Comparison of ENCODE assay signal across 9 cellular contexts in genomic region chr12:57894577-57895292, GRCh38. TPM values are rescaled to one million over a fixed set of nuclear protein-coding genes. Genes with fewer than 3 reads are reported as not detected.
A peak's percentile ranks its signal among the peaks of the same experiment; 100 is the strongest.
DNase-seq lines count a peak whose midpoint lies in the region; ATAC-seq, FAIRE-seq and TF ChIP-seq lines count a peak whose summit lies in the region.
"Had no signal": no experiment of that assay in that cellular context is flagged by ENCODE, and none has a peak within 500 bp of the region (broad histone marks: within the 10 kb centered on the region; RNA-seq: fewer than 3 reads in every experiment).

No MANE protein-coding gene starts in this region.

- no TSS peak for BruUV-seq in PC-3 (replicated peaks; lab: Mats Ljungman, UMichigan)

- H3K27ac Mint-ChIP-seq in activated CD4-positive, alpha-beta T cell treated with anti-CD3 and anti-CD28 coated beads for 36 hours: peak overlapping the region; percentile 43
- H3K27ac Mint-ChIP-seq in T-cell: peak overlapping the region; percentile 84 to 93

- ATAC-seq in activated CD4-positive, alpha-beta T cell treated with anti-CD3 and anti-CD28 coated beads for 36 hours: no peak
- ATAC-seq in T-cell (replicated peaks in 1 of 4) (no peak), left lung (no peak), GM18861 (IDR thresholded peaks at IDR 0.05; ENCODE audit: unreplicated experiment) (no peak), PC-3 (no peak)

- peaks cover 88 to 96% of the 10 kb centered on the region in 2 donors for H3K4me1 ChIP-seq in left lung
- H3K4me1 ChIP-seq in thyroid gland: peaks cover 56 to 90% of the 10 kb centered on the region in 2 donors
- H3K4me1 ChIP-seq in PC-3 (ENCODE audit: insufficient read depth, low read length): peaks cover 42% of the 10 kb centered on the region

- H2AFZ ChIP-seq in PC-3 (ENCODE audit: low read length): no peak overlapping the region

- H3K27me3 ChIP-seq in left lung (peaks cover 0 to 11% of the 10 kb centered on the region in 2 donors), thyroid gland (no peaks in the 10 kb centered on the region), PC-3 (ENCODE audit: low read length) (no peaks in the 10 kb centered on the region)

- intact Hi-C loops in activated CD4-positive, alpha-beta T cell treated with anti-CD3 and anti-CD28 coated beads for 36 hours (cut with DNase I, micrococcal nuclease): no loop called here
- intact Hi-C loops in left lung (cut with DNase I) (loop anchor here (5.0 to 10.0 kb wide), 2 partner anchors 62 to 70 kb away; no protein-coding TSS in a partner anchor), thyroid gland (cut with DNase I) (loop anchor here (5.0 kb wide), 2 partner anchors 42 to 112 kb away; partner anchors contain the start of gene TSFM), PC-3 (cut with micrococcal nuclease) (no loop called here)

- CTCF ChIA-PET in activated CD4-positive, alpha-beta T cell treated with anti-CD3 and anti-CD28 coated beads for 36 hours (lab: Charles Lee): interaction anchor here (0.9 to 4.2 kb wide), 10 partner anchors 8 to 138 kb away, joined by 3 to 27 read pairs (median 10); partner anchors contain the start of gene TSFM
- CTCF ChIA-PET in T-cell (lab: Charles Lee) (interaction anchor here (0.5 to 1.7 kb wide), 8 partner anchors 11 to 150 kb away, joined by 3 to 6 read pairs (median 5); partner anchors contain the start of genes TSFM (in 1 of the 2) and TSPAN31 (in 1 of the 2)), PC-3 (lab: Charles Lee) (no interaction called here)

- DNase-seq in activated CD4-positive, alpha-beta T cell treated with anti-CD3 and anti-CD28 coated beads for 36 hours: no peak
- DNase-seq in activated CD4-positive, alpha-beta T cell treated with anti-CD3 and anti-CD28 coated beads, Interleukin-2, amount 50 U/mL, for 48 hours: no peak
- DNase-seq in T-cell (peak in 1 of 34 experiments; percentile 17), left lung (no peak), thyroid gland (no peak), PC-3 (no peak), GM19239 (ENCODE audit: insufficient read length, low spot score) (no peak)

- H3K4me1 Mint-ChIP-seq in activated CD4-positive, alpha-beta T cell treated with anti-CD3 and anti-CD28 coated beads for 36 hours: peaks cover 50% of the 10 kb centered on the region
- H3K4me1 Mint-ChIP-seq in T-cell: peaks cover 55 to 63% (median 58%) of the 10 kb centered on the region in 3 donors

- H3K9me3 ChIP-seq in left lung (no peaks in the 10 kb centered on the region), thyroid gland (no peaks in the 10 kb centered on the region), PC-3 (ENCODE audit: low read length) (no peaks in the 10 kb centered on the region)
- H3K9me3 ChIP-seq: BLaER1 had no signal

- no peaks in the 10 kb centered on the region for H3K9me3 Mint-ChIP-seq in activated CD4-positive, alpha-beta T cell treated with anti-CD3 and anti-CD28 coated beads for 36 hours (ENCODE audit: low read depth)
- H3K9me3 Mint-ChIP-seq in T-cell: no peaks in the 10 kb centered on the region

- no peaks in the 10 kb centered on the region for H3K79me2 ChIP-seq in PC-3 (ENCODE audit: low read length)

- WGBS in thyroid gland, 2 donors: 80 to 89% methylated on average over 5 of the region's 5 CpGs

- H3K36me3 Mint-ChIP-seq in activated CD4-positive, alpha-beta T cell treated with anti-CD3 and anti-CD28 coated beads for 36 hours (ENCODE audit: low read depth): no peaks in the 10 kb centered on the region
- no peaks in the 10 kb centered on the region for H3K36me3 Mint-ChIP-seq in T-cell

- no peak for TF ChIP-seq POLR2A in thyroid gland (IDR thresholded peaks at IDR 0.05)

- no peak overlapping the region for H3K4me2 ChIP-seq in PC-3 (ENCODE audit: low read length)
- H3K4me2 ChIP-seq: BLaER1 had no signal

- H3K36me3 ChIP-seq in left lung: no peaks in the 10 kb centered on the region
- no peaks in the 10 kb centered on the region for H3K36me3 ChIP-seq in thyroid gland
- no peaks in the 10 kb centered on the region for H3K36me3 ChIP-seq in PC-3 (ENCODE audit: low read depth, low read length)
- H3K36me3 ChIP-seq: BLaER1 had no signal

- TF ChIP-seq CTCF in left lung (IDR thresholded peaks at IDR 0.05) (no peak), thyroid gland (IDR thresholded peaks at IDR 0.05) (no peak), PC-3 (conservative IDR thresholded peaks at IDR 0.05; ENCODE audit: low read depth, low read length) (no peak)

- POLR2A ChIA-PET in activated CD4-positive, alpha-beta T cell treated with anti-CD3 and anti-CD28 coated beads for 36 hours (lab: Charles Lee): interaction anchor here (1.0 kb wide), 1 partner anchor 30 kb away, joined by 3 read pairs; no protein-coding TSS in a partner anchor
- POLR2A ChIA-PET in T-cell (lab: Charles Lee): interaction anchor here in 1 of 2 donors (0.6 kb wide), 1 partner anchor 43 kb away, joined by 5 read pairs; no protein-coding TSS in a partner anchor
- POLR2A ChIA-PET in PC-3 (lab: Charles Lee; ENCODE audit: unreplicated experiment): no interaction called here

- H4K20me1 ChIP-seq in PC-3 (ENCODE audit: low read length): no peaks in the 10 kb centered on the region

- H3K9me2 ChIP-seq in PC-3 (replicated peaks; ENCODE audit: low read length): no peaks in the 10 kb centered on the region

- H3K27ac ChIP-seq in left lung: peak overlapping the region; percentile 93 to 96
- H3K27ac ChIP-seq in thyroid gland: peak overlapping the region; percentile 91 to 98 (median 95)
- no peak overlapping the region for H3K27ac ChIP-seq in PC-3 (ENCODE audit: low read length)
- H3K27ac ChIP-seq: BLaER1 had no signal

- peaks cover 14% of the 10 kb centered on the region for H3F3A ChIP-seq in PC-3 (ENCODE audit: low read length, unreplicated experiment)

- no peak for FAIRE-seq in GM19239 (lab: Jason Lieb, UNC)

- H3K9ac ChIP-seq in PC-3 (ENCODE audit: low read length): no peak overlapping the region
- H3K9ac ChIP-seq: BLaER1 had no signal

- peak overlapping the region; percentile 15 for H3K4me3 Mint-ChIP-seq in activated CD4-positive, alpha-beta T cell treated with anti-CD3 and anti-CD28 coated beads for 36 hours
- peak overlapping the region in 2 of 3 donors; percentile 25 to 82 for H3K4me3 Mint-ChIP-seq in T-cell

- H3K27me3 Mint-ChIP-seq in activated CD4-positive, alpha-beta T cell treated with anti-CD3 and anti-CD28 coated beads for 36 hours: peaks cover 2% of the 10 kb centered on the region
- H3K27me3 Mint-ChIP-seq in T-cell: no peaks in the 10 kb centered on the region

- H3K4me3 ChIP-seq in left lung (no peak overlapping the region), thyroid gland (replicated peaks in 1 of 3) (no peak overlapping the region), PC-3 (ENCODE audit: low read length) (no peak overlapping the region)
- H3K4me3 ChIP-seq: BLaER1 had no signal

RNA-seq across cellular contexts. Expression of gene ATP23, which starts 46.6 kb away (rescaled TPM):
- total RNA-seq in activated CD4-positive, alpha-beta T cell treated with anti-CD3 and anti-CD28 coated beads for 36 hours: 10 to 100 TPM; 17.8 to 17.9 TPM
- 1 to 10 TPM; 3.1 to 9.7 (median 7.7) TPM for total RNA-seq in T-cell
- total RNA-seq in left lung: 1 to 10 TPM; 6.1 to 6.4 TPM
- 10 to 100 TPM in 3 of 4 donors, 1 to 10 TPM in 1; 1.9 to 13.4 (median 11.1) TPM for total RNA-seq in thyroid gland
- 14.7 and 19.4 TPM in 2 replicates for total RNA-seq in PC-3 (2014; rRNA removed)

RNA-seq across cellular contexts. Expression of gene CTDSP2, which starts 48.2 kb away (rescaled TPM):
- 10 to 100 TPM; 80.9 to 85.4 TPM for total RNA-seq in activated CD4-positive, alpha-beta T cell treated with anti-CD3 and anti-CD28 coated beads for 36 hours
- 100 to 1,000 TPM; 132 to 246 (median 234) TPM for total RNA-seq in T-cell
- total RNA-seq in left lung: 100 to 1,000 TPM; 179 to 210 TPM
- 100 to 1,000 TPM in 3 of 4 donors, 10 to 100 TPM in 1; 91.5 to 190 (median 138) TPM for total RNA-seq in thyroid gland
- 37.4 and 39.4 TPM in 2 replicates for total RNA-seq in PC-3 (2014; rRNA removed)

Comparison
In these comparisons a context has a peak if more than half of its experiments do, and no peak if none do; other contexts are left out.
1. intact Hi-C loops: an anchor here in left lung (5.0 to 10.0 kb wide) and thyroid gland (5.0 kb wide); none called in activated CD4-positive, alpha-beta T cell treated with anti-CD3 and anti-CD28 coated beads for 36 hours and PC-3.